Comparison of ENCODE assay signal across 12 cellular contexts in the genomic region with DNA sequence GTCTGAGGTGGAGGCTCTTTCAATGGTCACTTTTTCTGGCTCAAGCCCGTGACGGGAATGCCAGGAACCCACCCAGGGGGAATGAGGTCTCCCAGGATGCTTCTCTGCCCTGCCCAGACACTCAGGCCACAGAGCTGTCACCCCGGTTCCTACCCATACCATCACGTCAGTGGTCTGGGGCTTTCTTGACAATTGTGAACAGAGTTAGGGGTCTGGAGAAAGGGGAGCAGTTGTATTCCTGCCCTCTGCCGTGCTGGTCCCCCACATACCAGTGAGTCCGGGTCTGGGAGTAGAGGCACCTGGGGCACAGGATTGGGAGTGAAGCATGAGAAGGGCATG.
DNase-seq lines count a peak whose midpoint lies in the region; ATAC-seq and TF ChIP-seq lines count a peak whose summit lies in the region.
"Had no signal": no experiment of that assay in that cellular context is flagged by ENCODE, and none has a peak within 500 bp of the region (broad histone marks: within the 10 kb centered on the region; RNA-seq: fewer than 3 reads in every experiment).

No MANE protein-coding gene starts in this region.

- intact Hi-C loops in Calu3 (cut with micrococcal nuclease; ENCODE audit: unreplicated experiment) (loop anchor here (5.0 kb wide), 2 partner anchors 96 to 114 kb away; a partner anchor contains a TSS), adrenal gland (cut with DNase I) (no loop called here), left lung (cut with DNase I) (no loop called here), head of caudate nucleus (cut with DNase I) (no loop called here)

- peak overlapping the region; percentile 79 for H3K27ac Mint-ChIP-seq in Calu3 (ENCODE audit: unreplicated experiment)

- TF ChIP-seq CTCF in Calu3 (IDR thresholded peaks at IDR 0.05; ENCODE audit: unreplicated experiment) (no peak), adrenal gland (IDR thresholded peaks at IDR 0.05) (no peak), left lung (IDR thresholded peaks at IDR 0.05) (no peak)

- no peak overlapping the region for H3K4me3 ChIP-seq in adrenal gland
- H3K4me3 ChIP-seq in left lung: no peak overlapping the region
- H3K4me3 ChIP-seq in skeletal muscle tissue (ENCODE audit: low read length in 3 of 3): peak overlapping the region in 1 of 3 donors; percentile 46

- H3K27me3 ChIP-seq in adrenal gland (no peaks in the 10 kb centered on the region), left lung (no peaks in the 10 kb centered on the region), skeletal muscle tissue (ENCODE audit: control insufficient read depth in 3 of 3, insufficient read depth in 3 of 3, low read length in 3 of 3) (no peaks in the 10 kb centered on the region)

- H3K4me1 ChIP-seq in adrenal gland (replicated peaks in 1 of 2) (peaks cover 21 to 26% of the 10 kb centered on the region in 2 donors), left lung (peaks cover 9 to 34% of the 10 kb centered on the region in 2 donors), skeletal muscle tissue (ENCODE audit: control insufficient read depth in 3 of 3, insufficient read depth in 3 of 3, low read length in 3 of 3) (peaks cover 27 to 32% (median 31%) of the 10 kb centered on the region in 3 donors)

- no peak for ATAC-seq in left lung

- H3K9ac ChIP-seq in skeletal muscle tissue (ENCODE audit: low read depth in 1 of 3, low read length in 3 of 3): peak overlapping the region; percentile 71 to 74 (median 74)

- no peak for DNase-seq in Calu3
- DNase-seq in adrenal gland: peak in 1 of 7 donors; percentile 47
- no peak for DNase-seq in left lung
- DNase-seq in nucleus accumbens (lab: John Stamatoyannopoulos, UW): no peak
- DNase-seq in head of caudate nucleus: no peak
- DNase-seq in stimulated activated CD4-positive, alpha-beta T cell treated with anti-CD3 and anti-CD28 coated beads, Interleukin-2, amount 100 ng/mL, for 24 hours: no peak
- DNase-seq in HT-29 (ENCODE audit: low spot score): no peak
- DNase-seq: activated CD8-positive, alpha-beta memory T cell treated with anti-CD3 and anti-CD28 coated beads, Interleukin-2, amount 50 U/mL, for 48 hours; effector CD4-positive, alpha-beta T cell; GDM1; SIG-M5 had no signal

- no peaks in the 10 kb centered on the region for H3K27me3 Mint-ChIP-seq in Calu3 (ENCODE audit: unreplicated experiment)

- H3K36me3 Mint-ChIP-seq in Calu3 (ENCODE audit: insufficient read depth, unreplicated experiment): no peaks in the 10 kb centered on the region

- H3K9me3 ChIP-seq in adrenal gland (replicated peaks in 1 of 3): no peaks in the 10 kb centered on the region
- no peaks in the 10 kb centered on the region for H3K9me3 ChIP-seq in left lung
- H3K9me3 ChIP-seq in skeletal muscle tissue (ENCODE audit: control insufficient read depth in 3 of 3, low read length in 3 of 3): no peaks in the 10 kb centered on the region

- WGBS in adrenal gland, 4 donors: 87 to 92% (median 88%) methylated on average over 5 to 6 of the region's 6 CpGs

- H3K27ac ChIP-seq in adrenal gland (peak overlapping the region; percentile 41 to 91 (median 71)), left lung (peak overlapping the region; percentile 53 to 60), skeletal muscle tissue (ENCODE audit: low read depth, low read length) (peak overlapping the region; percentile 62)

- H3K4me1 Mint-ChIP-seq in Calu3 (ENCODE audit: low read depth, unreplicated experiment): peaks cover 33% of the 10 kb centered on the region

- CTCF ChIA-PET in Calu3 (lab: Charles Lee): interaction anchor here (0.9 to 1.8 kb wide), 5 partner anchors 10 to 119 kb away, joined by 3 to 8 read pairs (median 4); no protein-coding TSS in a partner anchor

- TF ChIP-seq POLR2A in adrenal gland (IDR thresholded peaks at IDR 0.05): no peak

- no TSS peak for BruUV-seq in Calu3 (replicated peaks; lab: Mats Ljungman, UMichigan)

- H3K36me3 ChIP-seq in adrenal gland (replicated peaks in 1 of 2) (no peaks in the 10 kb centered on the region), left lung (no peaks in the 10 kb centered on the region), skeletal muscle tissue (ENCODE audit: control insufficient read depth in 3 of 3, insufficient read depth in 3 of 3, low read length in 3 of 3) (no peaks in the 10 kb centered on the region)

- H3K4me3 Mint-ChIP-seq in Calu3 (ENCODE audit: low read depth, unreplicated experiment): peak overlapping the region; percentile 39

- H3K9me3 Mint-ChIP-seq in Calu3 (ENCODE audit: low read depth, unreplicated experiment): no peaks in the 10 kb centered on the region
